In the genomic region with DNA sequence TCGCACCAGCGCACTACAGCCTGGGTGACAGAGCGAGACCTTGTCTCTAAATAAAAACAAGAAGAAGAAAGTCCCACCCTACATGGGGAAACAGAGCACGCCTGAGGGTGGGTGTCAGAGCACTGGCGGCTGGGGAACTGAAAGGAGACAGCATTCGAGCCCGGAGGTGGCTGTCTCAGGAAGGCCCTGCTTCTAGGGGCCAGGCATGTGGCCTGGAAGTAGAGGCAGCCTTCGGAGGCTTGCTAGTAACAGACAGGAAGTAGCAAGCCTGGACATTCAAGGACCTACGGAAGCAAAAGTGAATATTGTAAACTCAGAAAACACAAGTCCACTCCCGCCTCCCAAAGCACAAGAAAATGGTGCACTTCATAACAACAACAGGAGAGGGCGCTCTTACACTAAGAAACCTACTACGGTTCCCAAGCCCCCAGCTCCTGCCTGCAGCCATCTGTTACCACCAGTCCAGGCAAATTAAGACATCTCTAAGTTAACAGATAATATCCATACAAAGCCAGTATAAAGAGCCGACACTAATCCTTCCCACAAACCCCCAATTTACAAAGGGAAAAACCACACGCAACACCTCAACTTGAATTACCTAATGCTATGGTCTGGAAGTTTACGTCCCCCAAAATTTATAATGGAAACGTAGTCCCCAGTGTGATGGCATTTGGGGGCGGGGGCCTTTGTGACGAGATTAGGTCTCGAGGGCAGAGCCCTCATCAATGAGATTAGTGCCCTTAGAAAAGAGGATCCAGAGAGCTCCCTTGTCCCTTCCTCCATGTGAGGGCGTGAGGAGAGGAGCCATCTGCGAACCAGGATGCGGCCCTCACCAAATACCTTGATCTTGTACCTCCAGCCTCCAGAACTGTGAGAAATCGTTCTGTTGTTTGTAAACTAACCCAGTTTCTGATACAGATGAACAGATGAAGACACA, we compare ENCODE assay signal across 8 cellular contexts. TPM values are rescaled to one million over a fixed set of nuclear protein-coding genes. Genes with fewer than 3 reads are reported as not detected.
DNase-seq lines count a peak whose midpoint lies in the region; ATAC-seq and TF ChIP-seq lines count a peak whose summit lies in the region.

No MANE protein-coding gene starts in this region.

- H3K79me2 ChIP-seq in PC-9 (ENCODE audit: low read depth) = no peaks in the 10 kb centered on the region
- H3K79me2 ChIP-seq in hepatocyte = no peaks in the 10 kb centered on the region

- POLR2A ChIA-PET in HEK293T (lab: Yijun Ruan, JAX) = no interaction called here
- POLR2A ChIA-PET in PC-9 (lab: Charles Lee; ENCODE audit: unreplicated experiment) = no interaction called here

- H3K27me3 ChIP-seq in PC-9 (ENCODE audit: insufficient read depth, low read depth) (no peaks in the 10 kb centered on the region), hepatocyte (no peaks in the 10 kb centered on the region)

- CTCF ChIA-PET in HEK293T (lab: Yijun Ruan, JAX) = interaction anchor here (1.0 to 2.2 kb wide), 3 partner anchors 10 to 270 kb away, joined by 4 to 10 read pairs (median 9); no protein-coding TSS in a partner anchor
- CTCF ChIA-PET in PC-9 (lab: Charles Lee) = no interaction called here

- no peaks in the 10 kb centered on the region for H3K36me3 Mint-ChIP-seq in activated T-helper 2 cell treated with anti-CD3 and anti-CD28 coated beads, Interferon-gamma antibody, Interleukin-2, Interleukin-4, amounts not matched to agents 10 μg/mL and 5 μg/mL and 100 μg/mL, durations not matched to agents 14 hours and 24 hours and 36 hours (ENCODE audit: low read depth)
- no peaks in the 10 kb centered on the region for H3K36me3 Mint-ChIP-seq in activated naive CD4-positive, alpha-beta T cell treated with anti-CD3 and anti-CD28 coated beads, Interleukin-2, amount 50 U/mL, for 72 hours

- no peaks in the 10 kb centered on the region for H3K36me3 ChIP-seq in PC-9 (ENCODE audit: low read depth)
- H3K36me3 ChIP-seq in hepatocyte (replicated peaks; ENCODE audit: insufficient read depth, low read depth) = no peaks in the 10 kb centered on the region

- no peaks in the 10 kb centered on the region for H3F3A ChIP-seq in PC-9 (ENCODE audit: insufficient read depth, low read depth)

- H3K27ac ChIP-seq in PC-9 = no peak overlapping the region
- H3K27ac ChIP-seq in hepatocyte = no peak overlapping the region

- H3K4me3 ChIP-seq in PC-9 (no peak overlapping the region), hepatocyte (no peak overlapping the region)

- no peak overlapping the region for H3K27ac Mint-ChIP-seq in activated T-helper 2 cell treated with anti-CD3 and anti-CD28 coated beads, Interferon-gamma antibody, Interleukin-2, Interleukin-4, amounts not matched to agents 10 μg/mL and 5 μg/mL and 100 μg/mL, durations not matched to agents 14 hours and 24 hours and 36 hours
- H3K27ac Mint-ChIP-seq in activated naive CD4-positive, alpha-beta T cell treated with anti-CD3 and anti-CD28 coated beads, Interleukin-2, amount 50 U/mL, for 72 hours = no peak overlapping the region

- BruUV-seq in PC-9 (replicated peaks; lab: Mats Ljungman, UMichigan) = no TSS peak

- H3K9me2 ChIP-seq in PC-9 (ENCODE audit: insufficient read depth) = no peaks in the 10 kb centered on the region
- H3K9me2 ChIP-seq in hepatocyte (replicated peaks; ENCODE audit: insufficient read depth) = no peaks in the 10 kb centered on the region

- H3K4me1 ChIP-seq in PC-9 (replicated peaks; ENCODE audit: insufficient read depth) = no peaks in the 10 kb centered on the region
- no peaks in the 10 kb centered on the region for H3K4me1 ChIP-seq in hepatocyte (ENCODE audit: insufficient read depth)

- H3K4me2 ChIP-seq in PC-9 (no peak overlapping the region), hepatocyte (no peak overlapping the region)

- intact Hi-C loops in PC-9 (cut with micrococcal nuclease; ENCODE audit: unreplicated experiment) = loop anchor here (5.0 to 10.0 kb wide), 3 partner anchors 271 to 403 kb away; a partner anchor contains a TSS
- intact Hi-C loops in activated T-helper 2 cell treated with anti-CD3 and anti-CD28 coated beads, Interferon-gamma antibody, Interleukin-2, Interleukin-4, amounts not matched to agents 10 μg/mL and 5 μg/mL and 100 μg/mL, durations not matched to agents 14 hours and 24 hours and 36 hours (cut with micrococcal nuclease) = no loop called here

- no peak for ATAC-seq in GM19467 (IDR thresholded peaks at IDR 0.05; ENCODE audit: unreplicated experiment)
- ATAC-seq in activated naive CD4-positive, alpha-beta T cell treated with anti-CD3 and anti-CD28 coated beads, Interleukin-2, amount 50 U/mL, for 72 hours = no peak

- DNase-seq in COLO668 (lab: John Stamatoyannopoulos, UW; ENCODE audit: unreplicated experiment) (peak; percentile 16), HEK293T (ENCODE audit: extremely low spot score) (peak; percentile 73), PC-9 (peak in 1 of 2 experiments; percentile 21), hepatocyte (ENCODE audit: low spot score) (peak; percentile 44)
- no peak for DNase-seq in effector CD8-positive, alpha-beta T cell (lab: John Stamatoyannopoulos, UW)
- DNase-seq in activated T-helper 2 cell treated with anti-CD3 and anti-CD28 coated beads, Interferon-gamma antibody, Interleukin-2, Interleukin-4, amounts not matched to agents 10 μg/mL and 5 μg/mL and 100 μg/mL, durations not matched to agents 14 hours and 24 hours and 36 hours (ENCODE audit: low spot score) = no peak
- no peak for DNase-seq in activated naive CD4-positive, alpha-beta T cell treated with anti-CD3 and anti-CD28 coated beads, Interleukin-2, amount 50 U/mL, for 72 hours (ENCODE audit: low spot score in 2 of 2)

- no peak overlapping the region for H3K4me3 Mint-ChIP-seq in activated T-helper 2 cell treated with anti-CD3 and anti-CD28 coated beads, Interferon-gamma antibody, Interleukin-2, Interleukin-4, amounts not matched to agents 10 μg/mL and 5 μg/mL and 100 μg/mL, durations not matched to agents 14 hours and 24 hours and 36 hours (ENCODE audit: low read depth)

- H3K9me3 ChIP-seq in PC-9 (ENCODE audit: insufficient read depth, low read depth) (no peaks in the 10 kb centered on the region), hepatocyte (ENCODE audit: low read depth) (no peaks in the 10 kb centered on the region)

- H3K27me3 Mint-ChIP-seq in activated T-helper 2 cell treated with anti-CD3 and anti-CD28 coated beads, Interferon-gamma antibody, Interleukin-2, Interleukin-4, amounts not matched to agents 10 μg/mL and 5 μg/mL and 100 μg/mL, durations not matched to agents 14 hours and 24 hours and 36 hours (ENCODE audit: low read depth) = peaks cover 2% of the 10 kb centered on the region

- 78% methylated on average over 23 of the region's 23 CpGs for WGBS in hepatocyte (ENCODE audit: low lambda C conversion rate, missing lambda C conversion rate)

- peak; percentile 60 for TF ChIP-seq CTCF in PC-9 (conservative IDR thresholded peaks at IDR 0.05)
- TF ChIP-seq CTCF in hepatocyte (IDR thresholded peaks at IDR 0.05; ENCODE audit: poor library complexity) = peak; percentile 46

- H2AFZ ChIP-seq in PC-9 (no peak overlapping the region), hepatocyte (no peak overlapping the region)

- H4K20me1 ChIP-seq in PC-9 (ENCODE audit: insufficient read depth) (no peaks in the 10 kb centered on the region), hepatocyte (ENCODE audit: insufficient read depth, poor library complexity, severe bottlenecking) (no peaks in the 10 kb centered on the region)

- H3K4me1 Mint-ChIP-seq in activated T-helper 2 cell treated with anti-CD3 and anti-CD28 coated beads, Interferon-gamma antibody, Interleukin-2, Interleukin-4, amounts not matched to agents 10 μg/mL and 5 μg/mL and 100 μg/mL, durations not matched to agents 14 hours and 24 hours and 36 hours (ENCODE audit: low read depth) = no peaks in the 10 kb centered on the region

- no peaks in the 10 kb centered on the region for H3K9me3 Mint-ChIP-seq in activated T-helper 2 cell treated with anti-CD3 and anti-CD28 coated beads, Interferon-gamma antibody, Interleukin-2, Interleukin-4, amounts not matched to agents 10 μg/mL and 5 μg/mL and 100 μg/mL, durations not matched to agents 14 hours and 24 hours and 36 hours
- no peaks in the 10 kb centered on the region for H3K9me3 Mint-ChIP-seq in activated naive CD4-positive, alpha-beta T cell treated with anti-CD3 and anti-CD28 coated beads, Interleukin-2, amount 50 U/mL, for 72 hours

TF ChIP-seq in HEK293T, 16 proteins besides CTCF, POLR2A, EP300 and RAD21:
- TF ChIP-seq, protein P1, sequence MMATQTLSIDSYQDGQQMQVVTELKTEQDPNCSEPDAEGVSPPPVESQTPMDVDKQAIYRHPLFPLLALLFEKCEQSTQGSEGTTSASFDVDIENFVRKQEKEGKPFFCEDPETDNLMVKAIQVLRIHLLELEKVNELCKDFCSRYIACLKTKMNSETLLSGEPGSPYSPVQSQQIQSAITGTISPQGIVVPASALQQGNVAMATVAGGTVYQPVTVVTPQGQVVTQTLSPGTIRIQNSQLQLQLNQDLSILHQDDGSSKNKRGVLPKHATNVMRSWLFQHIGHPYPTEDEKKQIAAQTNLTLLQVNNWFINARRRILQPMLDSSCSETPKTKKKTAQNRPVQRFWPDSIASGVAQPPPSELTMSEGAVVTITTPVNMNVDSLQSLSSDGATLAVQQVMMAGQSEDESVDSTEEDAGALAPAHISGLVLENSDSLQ (IDR thresholded peaks at IDR 0.05) = no peak
- TF ChIP-seq CTBP1 (IDR thresholded peaks at IDR 0.05; ENCODE audit: borderline replicate concordance) (no peak), FOXK2 (IDR thresholded peaks at IDR 0.05) (no peak), SUZ12 (IDR thresholded peaks at IDR 0.05) (no peak), LEF1 (IDR thresholded peaks at IDR 0.05; ENCODE audit: borderline replicate concordance) (no peak), ELF4 (IDR thresholded peaks at IDR 0.05) (no peak), NFRKB (IDR thresholded peaks at IDR 0.05) (no peak)

RNA-seq across cellular contexts. Expression of a gene that starts 7.7 kb away (rescaled TPM):
- total RNA-seq in PC-9 (2021) = not detected in 2 replicates
- total RNA-seq in hepatocyte = not detected in 2 replicates
- not detected in 2 replicates for polyA plus RNA-seq in hepatocyte
- not detected in 2 replicates for total RNA-seq in activated T-helper 2 cell treated with anti-CD3 and anti-CD28 coated beads, Interferon-gamma antibody, Interleukin-2, Interleukin-4, amounts not matched to agents 10 μg/mL and 5 μg/mL and 100 μg/mL, durations not matched to agents 14 hours and 24 hours and 36 hours
- total RNA-seq in activated naive CD4-positive, alpha-beta T cell treated with anti-CD3 and anti-CD28 coated beads, Interleukin-2, amount 50 U/mL, for 72 hours = not detected

Comparison
In these comparisons a context has a peak if more than half of its experiments do, and no peak if none do; other contexts are left out.
1. DNase-seq: peak in COLO668 (single experiment), HEK293T (single experiment) and hepatocyte (single experiment); none in effector CD8-positive, alpha-beta T cell (single experiment), activated T-helper 2 cell treated with anti-CD3 and anti-CD28 coated beads, Interferon-gamma antibody, Interleukin-2, Interleukin-4, amounts not matched to agents 10 μg/mL and 5 μg/mL and 100 μg/mL, durations not matched to agents 14 hours and 24 hours and 36 hours (single experiment) and activated naive CD4-positive, alpha-beta T cell treated with anti-CD3 and anti-CD28 coated beads, Interleukin-2, amount 50 U/mL, for 72 hours (0 of 2).